ENCODE assay signal across 16 cellular contexts in genomic region chr10:128922619-128923018, GRCh38.
A peak's percentile ranks its signal among the peaks of the same experiment; 100 is the strongest.
DNase-seq lines count a peak whose midpoint lies in the region; TF ChIP-seq lines count a peak whose summit lies in the region.
"Had no signal": no experiment of that assay in that cellular context is flagged by ENCODE, and none has a peak within 500 bp of the region (broad histone marks: within the 10 kb centered on the region; RNA-seq: fewer than 3 reads in every experiment).

No MANE protein-coding gene starts in this region.

- intact Hi-C loops in sigmoid colon (cut with DNase I) = no loop called here

- no peak overlapping the region for H3K4me3 Mint-ChIP-seq in endodermal cell
- H3K4me3 Mint-ChIP-seq: CD14-positive monocyte; CD8-positive, alpha-beta T cell; H9 had no signal

- no peak overlapping the region for H3K27ac Mint-ChIP-seq in endodermal cell
- H3K27ac Mint-ChIP-seq: CD14-positive monocyte; CD8-positive, alpha-beta T cell; H9 had no signal

- H3K4me1 ChIP-seq in endodermal cell (ENCODE audit: control insufficient read depth, insufficient read depth, low read length) = no peaks in the 10 kb centered on the region
- H3K4me1 ChIP-seq in sigmoid colon = no peaks in the 10 kb centered on the region

- no peak overlapping the region for H3K9ac ChIP-seq in endodermal cell (ENCODE audit: extremely low read depth, low read length, poor library complexity, severe bottlenecking)
- H3K9ac ChIP-seq: GM23248 had no signal

- no peak for TF ChIP-seq POLR2A in sigmoid colon (IDR thresholded peaks at IDR 0.05)

- no peaks in the 10 kb centered on the region for H3K36me3 ChIP-seq in endodermal cell (ENCODE audit: control insufficient read depth, insufficient read depth, low read length)
- no peaks in the 10 kb centered on the region for H3K36me3 ChIP-seq in sigmoid colon

- H3K36me3 Mint-ChIP-seq in endodermal cell (ENCODE audit: low read depth) = no peaks in the 10 kb centered on the region
- H3K36me3 Mint-ChIP-seq: CD14-positive monocyte; CD8-positive, alpha-beta T cell had no signal

- no peaks in the 10 kb centered on the region for H3K27me3 Mint-ChIP-seq in endodermal cell (ENCODE audit: insufficient read depth)

- WGBS in endodermal cell (ENCODE audit: insufficient coverage in 1 of 2, insufficient read length in 1 of 2), 2 experiments = 88% methylated on average over 6 to 10 of the region's 10 CpGs
- WGBS in sigmoid colon, 2 donors = 32 to 54% methylated on average over 10 of the region's 10 CpGs

- peak; percentile 10 for TF ChIP-seq CTCF in endodermal cell (conservative IDR thresholded peaks at IDR 0.05)
- no peak for TF ChIP-seq CTCF in sigmoid colon (IDR thresholded peaks at IDR 0.05)

- H3K9me3 ChIP-seq in endodermal cell (ENCODE audit: control insufficient read depth, low read length) (no peaks in the 10 kb centered on the region), sigmoid colon (no peaks in the 10 kb centered on the region)

- TF ChIP-seq EP300 in sigmoid colon (IDR thresholded peaks at IDR 0.05) = no peak

- H3K27ac ChIP-seq in endodermal cell (ENCODE audit: low read depth, low read length) (no peak overlapping the region), sigmoid colon (peak overlapping the region in 3 of 4 donors; percentile 31 to 42 (median 42))
- H3K27ac ChIP-seq: 22Rv1, GM23248 had no signal

- DNase-seq in DMS 273 (lab: John Stamatoyannopoulos, UW; ENCODE audit: unreplicated experiment) (peak; percentile 5), DMS 273 treated with DMSO at 0.1 percent for 48 hours (lab: John Stamatoyannopoulos, UW) (no peak), endodermal cell (no peak), islet precursor cell (peak; percentile 29), sigmoid colon (no peak), DMS79 treated with DMSO at 0.1 percent for 48 hours (lab: John Stamatoyannopoulos, UW) (no peak), EL (no peak), NCI-H2029 (lab: John Stamatoyannopoulos, UW) (no peak)
- DNase-seq: CD8-positive, alpha-beta T cell; COR-L47; DMS53; GM23248; H9; IMR-90 had no signal

- H3K9me3 Mint-ChIP-seq in endodermal cell = peaks cover 4% of the 10 kb centered on the region
- H3K9me3 Mint-ChIP-seq: CD8-positive, alpha-beta T cell had no signal

- no peak overlapping the region for H3K4me3 ChIP-seq in endodermal cell (ENCODE audit: low read length)
- H3K4me3 ChIP-seq in sigmoid colon = no peak overlapping the region
- H3K4me3 ChIP-seq: GM23248 had no signal

- H3K27me3 ChIP-seq in endodermal cell (ENCODE audit: control insufficient read depth, insufficient read depth, low read length, poor library complexity, severe bottlenecking) = no peaks in the 10 kb centered on the region
- no peaks in the 10 kb centered on the region for H3K27me3 ChIP-seq in sigmoid colon

- no peaks in the 10 kb centered on the region for H3K4me1 Mint-ChIP-seq in endodermal cell
- H3K4me1 Mint-ChIP-seq: CD14-positive monocyte had no signal

Comparison
In these comparisons a context has a peak if more than half of its experiments do, and no peak if none do; other contexts are left out.
1. DNase-seq: peak in DMS 273 (single experiment) and islet precursor cell (single experiment); none in DMS 273 treated with DMSO at 0.1 percent for 48 hours (single experiment), endodermal cell (single experiment), sigmoid colon (single experiment), DMS79 treated with DMSO at 0.1 percent for 48 hours (single experiment), EL (single experiment) and NCI-H2029 (single experiment).